23 cellular contexts compared by ENCODE assay signal in genomic region chr7:13731643-13732042, GRCh38.
"Had no signal": no experiment of that assay in that cellular context is flagged by ENCODE, and none has a peak within 500 bp of the region (broad histone marks: within the 10 kb centered on the region; RNA-seq: fewer than 3 reads in every experiment).

No MANE protein-coding gene starts in this region.

- H3K27me3 ChIP-seq: body of pancreas, cardiac muscle cell, heart left ventricle, thyroid gland, upper lobe of right lung had no signal

- H3K4me1 ChIP-seq: body of pancreas, heart left ventricle, lower lobe of right lung, thyroid gland, upper lobe of right lung had no signal

- H3K27ac ChIP-seq: body of pancreas, cardiac muscle cell, heart left ventricle, lower lobe of right lung, thyroid gland, upper lobe of right lung had no signal

- H3K9me3 ChIP-seq: body of pancreas, heart left ventricle, lower lobe of right lung, mucosa of descending colon, thyroid gland, upper lobe of right lung had no signal

- H3K36me3 ChIP-seq: cardiac muscle cell, heart left ventricle, lower lobe of right lung, thyroid gland, upper lobe of right lung had no signal

- FAIRE-seq: keratinocyte had no signal

- DNase-seq: activated CD4-positive, alpha-beta memory T cell treated with anti-CD3 and anti-CD28 coated beads, Interleukin-2, amount 10 ng/mL, durations not matched to agents 7 days and 5 days; activated CD4-positive, alpha-beta T cell treated with anti-CD3 and anti-CD28 coated beads, Interleukin-2, amount 10 ng/mL, durations not matched to agents 24 days and 14 days; activated effector memory CD4-positive, alpha-beta T cell treated with anti-CD3 and anti-CD28 coated beads, Interleukin-2, amount 50 U/mL, for 16 hours; activated naive CD4-positive, alpha-beta T cell treated with anti-CD3 and anti-CD28 coated beads, Interleukin-2, amount 10 ng/mL, durations not matched to agents 7 days and 5 days; activated T-cell treated with anti-CD3 and anti-CD28 coated beads, Interleukin-2, amount 50 U/mL, for 72 hours; body of pancreas; dermis blood vessel endothelial cell; effector CD8-positive, alpha-beta T cell; erythroblast; heart left ventricle; lower lobe of right lung; mesendoderm; mucosa of descending colon; naive B cell; occipital lobe; retina; stimulated activated CD4-positive, alpha-beta T cell treated with anti-CD3 and anti-CD28 coated beads, Interleukin-4, amount 100 ng/mL, for 4 hours; stimulated activated naive CD8-positive, alpha-beta T cell treated with anti-CD3 and anti-CD28 coated beads, Interleukin-15, Interleukin-2, amounts not matched to agents 100 U/mL and 50 U/mL, for 24 hours; substantia nigra; thyroid gland; upper lobe of right lung had no signal

- ATAC-seq: activated T-cell treated with anti-CD3 and anti-CD28 coated beads, Interleukin-2, amount 50 U/mL, for 72 hours; body of pancreas; heart left ventricle; lower lobe of right lung; mucosa of descending colon; stimulated activated naive CD8-positive, alpha-beta T cell treated with anti-CD3 and anti-CD28 coated beads, Interleukin-15, Interleukin-2, amounts not matched to agents 100 U/mL and 50 U/mL, for 24 hours; upper lobe of right lung had no signal

- H3K4me3 ChIP-seq: body of pancreas, cardiac muscle cell, heart left ventricle, lower lobe of right lung, mucosa of descending colon, thyroid gland, upper lobe of right lung had no signal
